8 cellular contexts compared by ENCODE assay signal in genomic region chr1:25608488-25609178, GRCh38. TPM values are rescaled to one million over a fixed set of nuclear protein-coding genes. Genes with fewer than 3 reads are reported as not detected.
DNase-seq lines count a peak whose midpoint lies in the region; ATAC-seq, FAIRE-seq and TF ChIP-seq lines count a peak whose summit lies in the region.

No MANE protein-coding gene starts in this region.

- WGBS in A549 (ENCODE audit: missing lambda C conversion rate) = 13% methylated on average over 15 of the region's 15 CpGs
- 15 to 24% (median 21%) methylated on average over 14 to 15 of the region's 15 CpGs for WGBS in stomach, 5 donors

- CTCF ChIA-PET in A549 (lab: Yijun Ruan, JAX) = interaction anchor here (0.7 to 3.4 kb wide), 27 partner anchors 10 to 405 kb away, joined by 3 to 30 read pairs (median 4); no protein-coding TSS in a partner anchor
- CTCF ChIA-PET in RWPE1 (lab: Yijun Ruan, JAX) = interaction anchor here (0.7 to 2.5 kb wide), 10 partner anchors 8 to 202 kb away, joined by 3 to 6 read pairs (median 3); partner anchors contain the start of gene MAN1C1

- peak overlapping the region; percentile 59; the same call in 1 of the 2 replicates for H2AFZ ChIP-seq in KMS-11 (ENCODE audit: low read depth)

- no peak overlapping the region for H3K27ac Mint-ChIP-seq in neural crest cell (ENCODE audit: unreplicated experiment)

- FAIRE-seq in A549 (lab: Jason Lieb, UNC) (no peak), GM18507 (lab: Jason Lieb, UNC) (peak; percentile 81)

- peaks cover 29% of the 10 kb centered on the region for H3K27me3 Mint-ChIP-seq in neural crest cell (ENCODE audit: low read depth)

- H3K4me3 ChIP-seq in A549 (no peak overlapping the region), KMS-11 (IDR thresholded peaks at IDR 0.05; ENCODE audit: insufficient read depth, low read depth, low read length) (no peak overlapping the region), fibroblast of mammary gland (ENCODE audit: control insufficient read depth, low read depth, low read length) (no peak overlapping the region), stomach (no peak overlapping the region)

- H3K4me1 ChIP-seq in A549 (0 out of 3 replicates have a peak, but pooled peaks cover 4% of the 10 kb centered on the region), KMS-11 (ENCODE audit: low read depth, poor library complexity, severe bottlenecking) (peaks cover 57% of the 10 kb centered on the region), stomach (peaks cover 0 to 32% (median 17%) of the 10 kb centered on the region in 4 donors)

- H3K27me3 ChIP-seq in KMS-11 (ENCODE audit: insufficient read depth, low read depth) (peaks cover under 1% of the 10 kb centered on the region; the same call in 1 of the 2 replicates), stomach (no peaks in the 10 kb centered on the region)

- H3K4me3 Mint-ChIP-seq in neural crest cell = peak overlapping the region; percentile 42

- ATAC-seq in A549 = peak; percentile 81 to 90; a peak in 5 of 6 replicates

- H3K79me2 ChIP-seq in KMS-11 (ENCODE audit: insufficient read depth, low read depth) = no peaks in the 10 kb centered on the region

- peak overlapping the region; percentile 83 for H3K4me2 ChIP-seq in A549
- peak overlapping the region; percentile 83; the same call in 1 of the 2 replicates for H3K4me2 ChIP-seq in KMS-11

- TF ChIP-seq POLR2A in A549 (IDR thresholded peaks at IDR 0.05; ENCODE audit: low read length) = no peak
- no peak for TF ChIP-seq POLR2A in stomach (IDR thresholded peaks at IDR 0.05)

- peak; percentile 64 for DNase-seq in A549 (ENCODE audit: low read depth in 1 of 2, low spot score in 1 of 2)
- DNase-seq in GM18507 (ENCODE audit: extremely low spot score, insufficient read length, low read depth) = peak; percentile 68
- peak; percentile 66 for DNase-seq in RWPE1 (ENCODE audit: low spot score)
- peak; percentile 74 for DNase-seq in activated T-helper 1 cell treated with Interleukin-2 at 50 U/mL for 16 hours (ENCODE audit: low read depth)
- peak; percentile 69 for DNase-seq in fibroblast of mammary gland (ENCODE audit: low read depth)
- DNase-seq in neural crest cell (ENCODE audit: low read depth, low spot score) = peak; percentile 86
- peak; percentile 91 for DNase-seq in stomach

- H3K9me3 Mint-ChIP-seq in neural crest cell = no peaks in the 10 kb centered on the region

- no peak for TF ChIP-seq EP300 in A549 (IDR thresholded peaks at IDR 0.05)
- TF ChIP-seq EP300 in stomach (IDR thresholded peaks at IDR 0.05) = no peak

- H3K27ac ChIP-seq in A549 (no peak overlapping the region), KMS-11 (no peak overlapping the region), RWPE1 (no peak overlapping the region), stomach (no peak overlapping the region)

- H3K36me3 ChIP-seq in KMS-11 (ENCODE audit: insufficient read depth) = no peaks in the 10 kb centered on the region
- no peaks in the 10 kb centered on the region for H3K36me3 ChIP-seq in stomach

- H3K9ac ChIP-seq in KMS-11 = no peak overlapping the region

- H3K9me3 ChIP-seq in A549 = no peaks in the 10 kb centered on the region
- no peaks in the 10 kb centered on the region for H3K9me3 ChIP-seq in stomach

- no peaks in the 10 kb centered on the region for H3K36me3 Mint-ChIP-seq in neural crest cell (ENCODE audit: low read depth)

- intact Hi-C loops in stomach (cut with DNase I; ENCODE audit: low total_unique reads) = no loop called here

- peaks cover 9% of the 10 kb centered on the region for H3K4me1 Mint-ChIP-seq in neural crest cell

- TF ChIP-seq RAD21 in A549 (conservative IDR thresholded peaks at IDR 0.05 in 1 of 2, IDR thresholded peaks at IDR 0.05 in 1 of 2) = peak; percentile 59 to 64

- peak; percentile 50 for TF ChIP-seq CTCF in A549 (IDR thresholded peaks at IDR 0.05)
- peak; percentile 41; the same call in 1 of the 2 replicates for TF ChIP-seq CTCF in KMS-11 (conservative IDR thresholded peaks at IDR 0.05; ENCODE audit: low read depth, low read length)
- TF ChIP-seq CTCF in RWPE1 (conservative IDR thresholded peaks at IDR 0.05; ENCODE audit: low read depth) = peak; percentile 69
- peak; percentile 63 for TF ChIP-seq CTCF in fibroblast of mammary gland (conservative IDR thresholded peaks at IDR 0.05; ENCODE audit: control insufficient read depth, insufficient read depth, low read depth, low read length)
- TF ChIP-seq CTCF in neural crest cell (conservative IDR thresholded peaks at IDR 0.05) = peak; percentile 59
- peak in 6 of 7 experiments; percentile 11 to 87 (median 66) for TF ChIP-seq CTCF in stomach (IDR thresholded peaks at IDR 0.05)

- POLR2A ChIA-PET in A549 (lab: Yijun Ruan, JAX) (interaction anchor here (1.2 kb wide), 1 partner anchor 361 kb away, joined by 3 read pairs; the partner anchor contains the start of gene RSRP1), RWPE1 (lab: Yijun Ruan, JAX; ENCODE audit: low non-redundant PET) (no interaction called here)

- no peaks in the 10 kb centered on the region for H4K20me1 ChIP-seq in KMS-11 (ENCODE audit: insufficient read depth)

TF ChIP-seq in A549, 52 proteins besides CTCF, POLR2A, EP300 and RAD21:
- TF ChIP-seq USF2 (IDR thresholded peaks at IDR 0.05) (peak; percentile 57), SREBF2 (IDR thresholded peaks at IDR 0.05) (no peak), RFX5 (IDR thresholded peaks at IDR 0.05) (no peak), SMC3 (IDR thresholded peaks at IDR 0.05) (peak; percentile 65), FOXS1 (CRISPR knock-in tag; IDR thresholded peaks at IDR 0.05) (no peak)

RNA-seq across cellular contexts. Expression of gene MAN1C1, which starts 8.0 kb away (rescaled TPM):
- polyA plus RNA-seq in A549 (2011; rRNA removed) (0.22 and 0.41 TPM in 2 replicates), A549 (2017; fragmentation: RNase III; extraction: RNeasy Plus Mini Kit Qiagen cat#74134 plus additional on column Dnase treatment) (0.20 to 0.29 TPM (median 0.27 TPM) in 3 replicates), stomach (10 to 100 TPM in 1 of 3 donors, 1 to 10 TPM in 2; 4.3 to 10.0 (median 4.5) TPM)
- 0.13 and 0.40 TPM in 2 replicates for polyA plus RNA-seq in A549 (2012; cell fraction: cytosol; rRNA removed)
- polyA plus RNA-seq in A549 (2012; cell fraction: nucleus; rRNA removed) = 0.25 and 0.37 TPM in 2 replicates
- 0.15 and 0.33 TPM in 2 replicates for polyA minus RNA-seq in A549 (2011; rRNA and poly(A)+ RNA removed)
- total RNA-seq in neural crest cell (19.8 and 22.6 TPM in 2 replicates), stomach (10 to 100 TPM in 1 of 5 donors, 1 to 10 TPM in 4; 4.6 to 33.9 (median 6.4) TPM)
